In the genomic region with DNA sequence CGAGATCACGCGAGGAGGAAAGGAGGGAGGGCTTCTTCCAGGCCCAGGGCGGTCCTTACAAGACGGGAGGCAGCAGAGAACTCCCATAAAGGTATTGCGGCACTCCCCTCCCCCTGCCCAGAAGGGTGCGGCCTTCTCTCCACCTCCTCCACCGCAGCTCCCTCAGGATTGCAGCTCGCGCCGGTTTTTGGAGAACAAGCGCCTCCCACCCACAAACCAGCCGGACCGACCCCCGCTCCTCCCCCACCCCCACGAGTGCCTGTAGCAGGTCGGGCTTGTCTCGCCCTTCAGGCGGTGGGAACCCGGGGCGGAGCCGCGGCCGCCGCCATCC, we compare ENCODE assay signal across 1 cellular context.
TF ChIP-seq lines count a peak whose summit lies in the region.

No MANE protein-coding gene starts in this region.

TF ChIP-seq in K562, 482 proteins besides CTCF, POLR2A, EP300 and RAD21 (continued from another document):
- 0 out of 4 replicates have a peak, but pooled peaks of 1 of the 2 experiments have one; percentile 2 for TF ChIP-seq MAZ (CRISPR knock-in tag; conservative IDR thresholded peaks at IDR 0.05 in 1 of 2, IDR thresholded peaks at IDR 0.05 in 1 of 2)
- 0 out of 2 replicates have a peak, but pooled peaks have one; percentile 14 for TF ChIP-seq RUNX1 (IDR thresholded peaks at IDR 0.05; ENCODE audit: low read depth)
- no peak; a peak in 1 of 4 replicates for TF ChIP-seq KDM1A (IDR thresholded peaks at IDR 0.05)
- peak; percentile 94 for TF ChIP-seq BHLHE40 (IDR thresholded peaks at IDR 0.05; ENCODE audit: low read length)
- TF ChIP-seq EP400 (IDR thresholded peaks at IDR 0.05): peak; percentile 96
- TF ChIP-seq ZBTB17 (CRISPR knock-in tag; IDR thresholded peaks at IDR 0.05): no peak
- no peak for TF ChIP-seq ZNF551 (CRISPR knock-in tag; IDR thresholded peaks at IDR 0.05)
- no peak for TF ChIP-seq ZNF347 (CRISPR knock-in tag; IDR thresholded peaks at IDR 0.05; ENCODE audit: low read depth)
- TF ChIP-seq, protein P1, sequence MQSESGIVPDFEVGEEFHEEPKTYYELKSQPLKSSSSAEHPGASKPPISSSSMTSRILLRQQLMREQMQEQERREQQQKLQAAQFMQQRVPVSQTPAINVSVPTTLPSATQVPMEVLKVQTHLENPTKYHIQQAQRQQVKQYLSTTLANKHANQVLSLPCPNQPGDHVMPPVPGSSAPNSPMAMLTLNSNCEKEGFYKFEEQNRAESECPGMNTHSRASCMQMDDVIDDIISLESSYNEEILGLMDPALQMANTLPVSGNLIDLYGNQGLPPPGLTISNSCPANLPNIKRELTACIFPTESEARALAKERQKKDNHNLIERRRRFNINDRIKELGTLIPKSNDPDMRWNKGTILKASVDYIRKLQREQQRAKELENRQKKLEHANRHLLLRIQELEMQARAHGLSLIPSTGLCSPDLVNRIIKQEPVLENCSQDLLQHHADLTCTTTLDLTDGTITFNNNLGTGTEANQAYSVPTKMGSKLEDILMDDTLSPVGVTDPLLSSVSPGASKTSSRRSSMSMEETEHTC (IDR thresholded peaks at IDR 0.05): no peak
- TF ChIP-seq GABPB1 (CRISPR knock-in tag; IDR thresholded peaks at IDR 0.05): no peak
- TF ChIP-seq, protein P2, sequence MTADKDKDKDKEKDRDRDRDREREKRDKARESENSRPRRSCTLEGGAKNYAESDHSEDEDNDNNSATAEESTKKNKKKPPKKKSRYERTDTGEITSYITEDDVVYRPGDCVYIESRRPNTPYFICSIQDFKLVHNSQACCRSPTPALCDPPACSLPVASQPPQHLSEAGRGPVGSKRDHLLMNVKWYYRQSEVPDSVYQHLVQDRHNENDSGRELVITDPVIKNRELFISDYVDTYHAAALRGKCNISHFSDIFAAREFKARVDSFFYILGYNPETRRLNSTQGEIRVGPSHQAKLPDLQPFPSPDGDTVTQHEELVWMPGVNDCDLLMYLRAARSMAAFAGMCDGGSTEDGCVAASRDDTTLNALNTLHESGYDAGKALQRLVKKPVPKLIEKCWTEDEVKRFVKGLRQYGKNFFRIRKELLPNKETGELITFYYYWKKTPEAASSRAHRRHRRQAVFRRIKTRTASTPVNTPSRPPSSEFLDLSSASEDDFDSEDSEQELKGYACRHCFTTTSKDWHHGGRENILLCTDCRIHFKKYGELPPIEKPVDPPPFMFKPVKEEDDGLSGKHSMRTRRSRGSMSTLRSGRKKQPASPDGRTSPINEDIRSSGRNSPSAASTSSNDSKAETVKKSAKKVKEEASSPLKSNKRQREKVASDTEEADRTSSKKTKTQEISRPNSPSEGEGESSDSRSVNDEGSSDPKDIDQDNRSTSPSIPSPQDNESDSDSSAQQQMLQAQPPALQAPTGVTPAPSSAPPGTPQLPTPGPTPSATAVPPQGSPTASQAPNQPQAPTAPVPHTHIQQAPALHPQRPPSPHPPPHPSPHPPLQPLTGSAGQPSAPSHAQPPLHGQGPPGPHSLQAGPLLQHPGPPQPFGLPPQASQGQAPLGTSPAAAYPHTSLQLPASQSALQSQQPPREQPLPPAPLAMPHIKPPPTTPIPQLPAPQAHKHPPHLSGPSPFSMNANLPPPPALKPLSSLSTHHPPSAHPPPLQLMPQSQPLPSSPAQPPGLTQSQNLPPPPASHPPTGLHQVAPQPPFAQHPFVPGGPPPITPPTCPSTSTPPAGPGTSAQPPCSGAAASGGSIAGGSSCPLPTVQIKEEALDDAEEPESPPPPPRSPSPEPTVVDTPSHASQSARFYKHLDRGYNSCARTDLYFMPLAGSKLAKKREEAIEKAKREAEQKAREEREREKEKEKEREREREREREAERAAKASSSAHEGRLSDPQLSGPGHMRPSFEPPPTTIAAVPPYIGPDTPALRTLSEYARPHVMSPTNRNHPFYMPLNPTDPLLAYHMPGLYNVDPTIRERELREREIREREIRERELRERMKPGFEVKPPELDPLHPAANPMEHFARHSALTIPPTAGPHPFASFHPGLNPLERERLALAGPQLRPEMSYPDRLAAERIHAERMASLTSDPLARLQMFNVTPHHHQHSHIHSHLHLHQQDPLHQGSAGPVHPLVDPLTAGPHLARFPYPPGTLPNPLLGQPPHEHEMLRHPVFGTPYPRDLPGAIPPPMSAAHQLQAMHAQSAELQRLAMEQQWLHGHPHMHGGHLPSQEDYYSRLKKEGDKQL (CRISPR knock-in tag; IDR thresholded peaks at IDR 0.05; ENCODE audit: borderline replicate concordance): peak; percentile 81; the same call in 1 of the 2 replicates
- no peak for TF ChIP-seq MTF1 (CRISPR knock-in tag; IDR thresholded peaks at IDR 0.05; ENCODE audit: borderline replicate concordance)
- TF ChIP-seq, protein P3, sequence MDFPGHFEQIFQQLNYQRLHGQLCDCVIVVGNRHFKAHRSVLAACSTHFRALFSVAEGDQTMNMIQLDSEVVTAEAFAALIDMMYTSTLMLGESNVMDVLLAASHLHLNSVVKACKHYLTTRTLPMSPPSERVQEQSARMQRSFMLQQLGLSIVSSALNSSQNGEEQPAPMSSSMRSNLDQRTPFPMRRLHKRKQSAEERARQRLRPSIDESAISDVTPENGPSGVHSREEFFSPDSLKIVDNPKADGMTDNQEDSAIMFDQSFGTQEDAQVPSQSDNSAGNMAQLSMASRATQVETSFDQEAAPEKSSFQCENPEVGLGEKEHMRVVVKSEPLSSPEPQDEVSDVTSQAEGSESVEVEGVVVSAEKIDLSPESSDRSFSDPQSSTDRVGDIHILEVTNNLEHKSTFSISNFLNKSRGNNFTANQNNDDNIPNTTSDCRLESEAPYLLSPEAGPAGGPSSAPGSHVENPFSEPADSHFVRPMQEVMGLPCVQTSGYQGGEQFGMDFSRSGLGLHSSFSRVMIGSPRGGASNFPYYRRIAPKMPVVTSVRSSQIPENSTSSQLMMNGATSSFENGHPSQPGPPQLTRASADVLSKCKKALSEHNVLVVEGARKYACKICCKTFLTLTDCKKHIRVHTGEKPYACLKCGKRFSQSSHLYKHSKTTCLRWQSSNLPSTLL (IDR thresholded peaks at IDR 0.05): no peak
- TF ChIP-seq PHF8 (IDR thresholded peaks at IDR 0.05; ENCODE audit: borderline replicate concordance, low read length): peak; percentile 49; the same call in 1 of the 2 replicates
- TF ChIP-seq SMARCE1 (IDR thresholded peaks at IDR 0.05): peak; percentile 40; the same call in 1 of the 2 replicates
- TF ChIP-seq ETV5 (CRISPR knock-in tag; IDR thresholded peaks at IDR 0.05; ENCODE audit: low read depth): no peak; the same call in 1 of the 2 replicates
- TF ChIP-seq POLR2B (IDR thresholded peaks at IDR 0.05; ENCODE audit: low read depth, partially characterized antibody): peak; percentile 16
- peak; percentile 32 for TF ChIP-seq KDM5B (IDR thresholded peaks at IDR 0.05; ENCODE audit: insufficient replicate concordance, low read depth, low read length)
- TF ChIP-seq PCBP2 (IDR thresholded peaks at IDR 0.05; ENCODE audit: low read depth, low read length, poor library complexity, severe bottlenecking): peak; percentile 98
- TF ChIP-seq HMG20B (CRISPR knock-in tag; IDR thresholded peaks at IDR 0.05): no peak
- TF ChIP-seq, protein P4, sequence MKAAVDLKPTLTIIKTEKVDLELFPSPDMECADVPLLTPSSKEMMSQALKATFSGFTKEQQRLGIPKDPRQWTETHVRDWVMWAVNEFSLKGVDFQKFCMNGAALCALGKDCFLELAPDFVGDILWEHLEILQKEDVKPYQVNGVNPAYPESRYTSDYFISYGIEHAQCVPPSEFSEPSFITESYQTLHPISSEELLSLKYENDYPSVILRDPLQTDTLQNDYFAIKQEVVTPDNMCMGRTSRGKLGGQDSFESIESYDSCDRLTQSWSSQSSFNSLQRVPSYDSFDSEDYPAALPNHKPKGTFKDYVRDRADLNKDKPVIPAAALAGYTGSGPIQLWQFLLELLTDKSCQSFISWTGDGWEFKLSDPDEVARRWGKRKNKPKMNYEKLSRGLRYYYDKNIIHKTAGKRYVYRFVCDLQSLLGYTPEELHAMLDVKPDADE (conservative IDR thresholded peaks at IDR 0.05; ENCODE audit: control insufficient read depth, low read depth, low read length): peak; percentile 89
- no peak for TF ChIP-seq CXXC5 (CRISPR knock-in tag; IDR thresholded peaks at IDR 0.05)
- TF ChIP-seq CBX2 (IDR thresholded peaks at IDR 0.05; ENCODE audit: insufficient read depth, low read length, poor library complexity, severe bottlenecking): no peak
- TF ChIP-seq TEAD4 (IDR thresholded peaks at IDR 0.05; ENCODE audit: low read length): peak; percentile 48
- TF ChIP-seq TEAD4 (CRISPR knock-in tag; IDR thresholded peaks at IDR 0.05; ENCODE audit: borderline replicate concordance): no peak
- TF ChIP-seq CREB1 (IDR thresholded peaks at IDR 0.05): no peak; the same call in 1 of the 2 replicates
- 0 out of 2 replicates have a peak, but pooled peaks have one; percentile 48 for TF ChIP-seq CREB1 (CRISPR knock-in tag; IDR thresholded peaks at IDR 0.05)
- no peak for TF ChIP-seq RAD51 (IDR thresholded peaks at IDR 0.05; ENCODE audit: borderline replicate concordance, low read depth)
- no peak for TF ChIP-seq ZKSCAN3 (CRISPR knock-in tag; IDR thresholded peaks at IDR 0.05)
- no peak; a peak in 1 of 4 replicates for TF ChIP-seq FOXK2 (conservative IDR thresholded peaks at IDR 0.05 in 1 of 2, IDR thresholded peaks at IDR 0.05 in 1 of 2; ENCODE audit: low read depth in 2 of 2)
- TF ChIP-seq TAF7 (tag; IDR thresholded peaks at IDR 0.05): 0 out of 2 replicates have a peak, but pooled peaks have one; percentile 17
- TF ChIP-seq COPS2 (conservative IDR thresholded peaks at IDR 0.05): no peak
- TF ChIP-seq, protein P5, sequence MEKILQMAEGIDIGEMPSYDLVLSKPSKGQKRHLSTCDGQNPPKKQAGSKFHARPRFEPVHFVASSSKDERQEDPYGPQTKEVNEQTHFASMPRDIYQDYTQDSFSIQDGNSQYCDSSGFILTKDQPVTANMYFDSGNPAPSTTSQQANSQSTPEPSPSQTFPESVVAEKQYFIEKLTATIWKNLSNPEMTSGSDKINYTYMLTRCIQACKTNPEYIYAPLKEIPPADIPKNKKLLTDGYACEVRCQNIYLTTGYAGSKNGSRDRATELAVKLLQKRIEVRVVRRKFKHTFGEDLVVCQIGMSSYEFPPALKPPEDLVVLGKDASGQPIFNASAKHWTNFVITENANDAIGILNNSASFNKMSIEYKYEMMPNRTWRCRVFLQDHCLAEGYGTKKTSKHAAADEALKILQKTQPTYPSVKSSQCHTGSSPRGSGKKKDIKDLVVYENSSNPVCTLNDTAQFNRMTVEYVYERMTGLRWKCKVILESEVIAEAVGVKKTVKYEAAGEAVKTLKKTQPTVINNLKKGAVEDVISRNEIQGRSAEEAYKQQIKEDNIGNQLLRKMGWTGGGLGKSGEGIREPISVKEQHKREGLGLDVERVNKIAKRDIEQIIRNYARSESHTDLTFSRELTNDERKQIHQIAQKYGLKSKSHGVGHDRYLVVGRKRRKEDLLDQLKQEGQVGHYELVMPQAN (IDR thresholded peaks at IDR 0.05; ENCODE audit: borderline replicate concordance): peak; percentile 65
- TF ChIP-seq KDM4B (IDR thresholded peaks at IDR 0.05; ENCODE audit: borderline replicate concordance in 2 of 2, low read depth in 1 of 2): no peak
- TF ChIP-seq ELF4 (CRISPR knock-in tag; IDR thresholded peaks at IDR 0.05): peak; percentile 0; the same call in 1 of the 2 replicates
- TF ChIP-seq, protein P6, sequence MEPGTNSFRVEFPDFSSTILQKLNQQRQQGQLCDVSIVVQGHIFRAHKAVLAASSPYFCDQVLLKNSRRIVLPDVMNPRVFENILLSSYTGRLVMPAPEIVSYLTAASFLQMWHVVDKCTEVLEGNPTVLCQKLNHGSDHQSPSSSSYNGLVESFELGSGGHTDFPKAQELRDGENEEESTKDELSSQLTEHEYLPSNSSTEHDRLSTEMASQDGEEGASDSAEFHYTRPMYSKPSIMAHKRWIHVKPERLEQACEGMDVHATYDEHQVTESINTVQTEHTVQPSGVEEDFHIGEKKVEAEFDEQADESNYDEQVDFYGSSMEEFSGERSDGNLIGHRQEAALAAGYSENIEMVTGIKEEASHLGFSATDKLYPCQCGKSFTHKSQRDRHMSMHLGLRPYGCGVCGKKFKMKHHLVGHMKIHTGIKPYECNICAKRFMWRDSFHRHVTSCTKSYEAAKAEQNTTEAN (CRISPR knock-in tag; IDR thresholded peaks at IDR 0.05): no peak
- TF ChIP-seq SAFB (IDR thresholded peaks at IDR 0.05; ENCODE audit: borderline replicate concordance, low read depth, low read length): peak; percentile 93; the same call in 1 of the 2 replicates
- TF ChIP-seq, protein P7, sequence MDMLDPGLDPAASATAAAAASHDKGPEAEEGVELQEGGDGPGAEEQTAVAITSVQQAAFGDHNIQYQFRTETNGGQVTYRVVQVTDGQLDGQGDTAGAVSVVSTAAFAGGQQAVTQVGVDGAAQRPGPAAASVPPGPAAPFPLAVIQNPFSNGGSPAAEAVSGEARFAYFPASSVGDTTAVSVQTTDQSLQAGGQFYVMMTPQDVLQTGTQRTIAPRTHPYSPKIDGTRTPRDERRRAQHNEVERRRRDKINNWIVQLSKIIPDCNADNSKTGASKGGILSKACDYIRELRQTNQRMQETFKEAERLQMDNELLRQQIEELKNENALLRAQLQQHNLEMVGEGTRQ (CRISPR knock-in tag; IDR thresholded peaks at IDR 0.05): no peak
- no peak for TF ChIP-seq MCM5 (IDR thresholded peaks at IDR 0.05; ENCODE audit: low read depth)
- TF ChIP-seq CC2D1A (IDR thresholded peaks at IDR 0.05): 0 out of 2 replicates have a peak, but pooled peaks have one; percentile 8
- peak; percentile 67; the same call in 1 of the 2 replicates for TF ChIP-seq LEF1 (IDR thresholded peaks at IDR 0.05)
- peak; percentile 88; the same call in 1 of the 2 replicates for TF ChIP-seq OTX1 (CRISPR knock-in tag; IDR thresholded peaks at IDR 0.05)
- TF ChIP-seq PHB (CRISPR knock-in tag; IDR thresholded peaks at IDR 0.05): 0 out of 2 replicates have a peak, but pooled peaks have one; percentile 9
- TF ChIP-seq KLF6 (CRISPR knock-in tag; IDR thresholded peaks at IDR 0.05; ENCODE audit: borderline replicate concordance): peak; percentile 93
- no peak for TF ChIP-seq SMAD2 (IDR thresholded peaks at IDR 0.05; ENCODE audit: low read depth, low read length)
- peak; percentile 67 for TF ChIP-seq POLR2AphosphoS5 (IDR thresholded peaks at IDR 0.05; ENCODE audit: control insufficient read depth, insufficient read depth, low read depth, low read length)
- no peak for TF ChIP-seq SMARCC2 (IDR thresholded peaks at IDR 0.05; ENCODE audit: low read depth)
- TF ChIP-seq ZFX (CRISPR knock-in tag; IDR thresholded peaks at IDR 0.05): peak; percentile 97
